Comparison of ENCODE assay signal across 1 cellular context in genomic region chr19:33241530-33242101, GRCh38.
TF ChIP-seq lines count a peak whose summit lies in the region.

No MANE protein-coding gene starts in this region.

TF ChIP-seq in HepG2, 621 proteins besides CTCF, POLR2A, EP300 and RAD21 (continued from another document and continues in another):
- no peak for TF ChIP-seq CSRNP2 (CRISPR knock-in tag; conservative IDR thresholded peaks at IDR 0.05; ENCODE audit: low read depth)
- peak; percentile 56; the same call in 1 of the 2 replicates for TF ChIP-seq KDM2A (CRISPR knock-in tag; IDR thresholded peaks at IDR 0.05; ENCODE audit: borderline replicate concordance, low read depth)
- no peak for TF ChIP-seq KDM4B (CRISPR knock-in tag; IDR thresholded peaks at IDR 0.05)
- 0 out of 2 replicates have a peak, but pooled peaks have one; percentile 14 for TF ChIP-seq RXRB (CRISPR knock-in tag; IDR thresholded peaks at IDR 0.05; ENCODE audit: borderline replicate concordance)
- peak; percentile 23; the same call in 1 of the 2 replicates for TF ChIP-seq ZGPAT (CRISPR knock-in tag; IDR thresholded peaks at IDR 0.05)
- peak; percentile 26; the same call in 1 of the 2 replicates for TF ChIP-seq SALL1 (CRISPR knock-in tag; IDR thresholded peaks at IDR 0.05)
- TF ChIP-seq ZNF468 (CRISPR knock-in tag; IDR thresholded peaks at IDR 0.05) = no peak
- 0 out of 2 replicates have a peak, but pooled peaks have one; percentile 58 for TF ChIP-seq ZBTB3 (CRISPR knock-in tag; IDR thresholded peaks at IDR 0.05; ENCODE audit: borderline replicate concordance, low read depth)
- TF ChIP-seq ZBTB7B (CRISPR knock-in tag; IDR thresholded peaks at IDR 0.05) = peak; percentile 68; the same call in 1 of the 2 replicates
- TF ChIP-seq, protein P1, sequence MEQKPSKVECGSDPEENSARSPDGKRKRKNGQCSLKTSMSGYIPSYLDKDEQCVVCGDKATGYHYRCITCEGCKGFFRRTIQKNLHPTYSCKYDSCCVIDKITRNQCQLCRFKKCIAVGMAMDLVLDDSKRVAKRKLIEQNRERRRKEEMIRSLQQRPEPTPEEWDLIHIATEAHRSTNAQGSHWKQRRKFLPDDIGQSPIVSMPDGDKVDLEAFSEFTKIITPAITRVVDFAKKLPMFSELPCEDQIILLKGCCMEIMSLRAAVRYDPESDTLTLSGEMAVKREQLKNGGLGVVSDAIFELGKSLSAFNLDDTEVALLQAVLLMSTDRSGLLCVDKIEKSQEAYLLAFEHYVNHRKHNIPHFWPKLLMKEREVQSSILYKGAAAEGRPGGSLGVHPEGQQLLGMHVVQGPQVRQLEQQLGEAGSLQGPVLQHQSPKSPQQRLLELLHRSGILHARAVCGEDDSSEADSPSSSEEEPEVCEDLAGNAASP (CRISPR knock-in tag; IDR thresholded peaks at IDR 0.05; ENCODE audit: borderline replicate concordance) = no peak
- TF ChIP-seq NFAT5 (CRISPR knock-in tag; IDR thresholded peaks at IDR 0.05) = no peak
- TF ChIP-seq ZNF296 (CRISPR knock-in tag; conservative IDR thresholded peaks at IDR 0.05) = no peak
- no peak for TF ChIP-seq ZNF562 (CRISPR knock-in tag; IDR thresholded peaks at IDR 0.05; ENCODE audit: borderline replicate concordance)
- TF ChIP-seq ZNF350 (CRISPR knock-in tag; IDR thresholded peaks at IDR 0.05; ENCODE audit: borderline replicate concordance, low read depth) = peak; percentile 65; the same call in 1 of the 2 replicates
- no peak for TF ChIP-seq ZFP36L2 (CRISPR knock-in tag; IDR thresholded peaks at IDR 0.05)
- TF ChIP-seq, protein P2, sequence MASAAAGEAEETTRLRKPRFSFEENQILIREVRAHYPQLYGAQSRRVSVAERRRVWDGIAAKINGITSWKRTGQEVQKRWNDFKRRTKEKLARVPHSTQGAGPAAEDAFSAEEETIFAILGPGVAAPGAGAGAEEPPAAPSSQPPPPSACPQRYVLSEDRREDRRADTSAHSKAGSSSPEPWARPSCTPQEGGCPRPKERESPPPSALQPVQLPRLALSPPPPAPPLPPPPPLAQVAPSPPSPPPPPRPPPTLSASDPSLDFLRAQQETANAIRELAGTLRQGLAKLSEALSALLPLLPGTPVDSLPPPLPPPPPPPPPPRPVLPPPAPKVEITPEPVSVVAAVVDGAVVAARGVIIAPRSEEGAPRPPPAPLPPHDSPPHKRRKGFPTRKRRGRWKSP (CRISPR knock-in tag; IDR thresholded peaks at IDR 0.05) = no peak; the same call in 1 of the 2 replicates
- peak; percentile 50; the same call in 1 of the 2 replicates for TF ChIP-seq SP4 (CRISPR knock-in tag; IDR thresholded peaks at IDR 0.05)
- 0 out of 2 replicates have a peak, but pooled peaks have one; percentile 22 for TF ChIP-seq GFI1 (CRISPR knock-in tag; IDR thresholded peaks at IDR 0.05; ENCODE audit: borderline replicate concordance)
- TF ChIP-seq AGO1 (IDR thresholded peaks at IDR 0.05; ENCODE audit: low read depth, low read length, poor library complexity, severe bottlenecking) = no peak
- 0 out of 2 replicates have a peak, but pooled peaks have one; percentile 15 for TF ChIP-seq BCL6 (CRISPR knock-in tag; IDR thresholded peaks at IDR 0.05)
- peak; percentile 57 for TF ChIP-seq ZNF687 (CRISPR knock-in tag; IDR thresholded peaks at IDR 0.05)
- TF ChIP-seq, protein P3, sequence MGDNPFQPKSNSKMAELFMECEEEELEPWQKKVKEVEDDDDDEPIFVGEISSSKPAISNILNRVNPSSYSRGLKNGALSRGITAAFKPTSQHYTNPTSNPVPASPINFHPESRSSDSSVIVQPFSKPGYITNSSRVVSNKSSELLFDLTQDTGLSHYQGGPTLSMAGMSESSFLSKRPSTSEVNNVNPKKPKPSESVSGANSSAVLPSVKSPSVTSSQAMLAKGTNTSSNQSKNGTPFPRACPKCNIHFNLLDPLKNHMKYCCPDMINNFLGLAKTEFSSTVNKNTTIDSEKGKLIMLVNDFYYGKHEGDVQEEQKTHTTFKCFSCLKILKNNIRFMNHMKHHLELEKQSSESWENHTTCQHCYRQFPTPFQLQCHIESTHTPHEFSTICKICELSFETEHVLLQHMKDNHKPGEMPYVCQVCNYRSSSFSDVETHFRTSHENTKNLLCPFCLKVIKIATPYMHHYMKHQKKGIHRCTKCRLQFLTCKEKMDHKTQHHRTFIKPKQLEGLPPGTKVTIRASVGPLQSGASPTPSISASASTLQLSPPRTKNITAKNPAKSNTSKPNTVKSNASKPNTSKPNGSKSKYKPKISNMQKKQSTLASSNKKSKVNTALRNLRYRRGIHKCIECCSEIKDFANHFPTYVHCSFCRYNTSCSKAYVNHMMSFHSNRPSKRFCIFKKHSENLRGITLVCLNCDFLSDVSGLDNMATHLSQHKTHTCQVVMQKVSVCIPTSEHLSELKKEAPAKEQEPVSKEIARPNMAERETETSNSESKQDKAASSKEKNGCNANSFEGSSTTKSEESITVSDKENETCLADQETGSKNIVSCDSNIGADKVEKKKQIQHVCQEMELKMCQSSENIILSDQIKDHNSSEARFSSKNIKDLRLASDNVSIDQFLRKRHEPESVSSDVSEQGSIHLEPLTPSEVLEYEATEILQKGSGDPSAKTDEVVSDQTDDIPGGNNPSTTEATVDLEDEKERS (CRISPR knock-in tag; IDR thresholded peaks at IDR 0.05) = no peak
- 0 out of 2 replicates have a peak, but pooled peaks have one; percentile 11 for TF ChIP-seq HDAC2 (CRISPR knock-in tag; IDR thresholded peaks at IDR 0.05)
- no peak for TF ChIP-seq ISX (CRISPR knock-in tag; conservative IDR thresholded peaks at IDR 0.05)
- 0 out of 2 replicates have a peak, but pooled peaks have one; percentile 6 for TF ChIP-seq ZNF121 (CRISPR knock-in tag; IDR thresholded peaks at IDR 0.05)
- no peak for TF ChIP-seq ZUFSP (CRISPR knock-in tag; IDR thresholded peaks at IDR 0.05; ENCODE audit: borderline replicate concordance)
- TF ChIP-seq SMARCE1 (IDR thresholded peaks at IDR 0.05; ENCODE audit: borderline replicate concordance) = no peak
- TF ChIP-seq, protein P4, sequence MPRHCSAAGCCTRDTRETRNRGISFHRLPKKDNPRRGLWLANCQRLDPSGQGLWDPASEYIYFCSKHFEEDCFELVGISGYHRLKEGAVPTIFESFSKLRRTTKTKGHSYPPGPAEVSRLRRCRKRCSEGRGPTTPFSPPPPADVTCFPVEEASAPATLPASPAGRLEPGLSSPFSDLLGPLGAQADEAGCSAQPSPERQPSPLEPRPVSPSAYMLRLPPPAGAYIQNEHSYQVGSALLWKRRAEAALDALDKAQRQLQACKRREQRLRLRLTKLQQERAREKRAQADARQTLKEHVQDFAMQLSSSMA (CRISPR knock-in tag; IDR thresholded peaks at IDR 0.05) = peak; percentile 79; the same call in 1 of the 2 replicates
- TF ChIP-seq ZNF572 (CRISPR knock-in tag; IDR thresholded peaks at IDR 0.05) = 0 out of 2 replicates have a peak, but pooled peaks have one; percentile 38
- TF ChIP-seq ZNF644 (CRISPR knock-in tag; IDR thresholded peaks at IDR 0.05; ENCODE audit: low read depth) = no peak
- TF ChIP-seq ZBTB38 (CRISPR knock-in tag; IDR thresholded peaks at IDR 0.05) = peak; percentile 43; the same call in 1 of the 2 replicates
- TF ChIP-seq CBFB (CRISPR knock-in tag; IDR thresholded peaks at IDR 0.05) = 0 out of 2 replicates have a peak, but pooled peaks have one; percentile 25
- TF ChIP-seq, protein P5, sequence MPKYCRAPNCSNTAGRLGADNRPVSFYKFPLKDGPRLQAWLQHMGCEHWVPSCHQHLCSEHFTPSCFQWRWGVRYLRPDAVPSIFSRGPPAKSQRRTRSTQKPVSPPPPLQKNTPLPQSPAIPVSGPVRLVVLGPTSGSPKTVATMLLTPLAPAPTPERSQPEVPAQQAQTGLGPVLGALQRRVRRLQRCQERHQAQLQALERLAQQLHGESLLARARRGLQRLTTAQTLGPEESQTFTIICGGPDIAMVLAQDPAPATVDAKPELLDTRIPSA (CRISPR knock-in tag; IDR thresholded peaks at IDR 0.05; ENCODE audit: borderline replicate concordance) = peak; percentile 34; the same call in 1 of the 2 replicates
